Comparison of ENCODE assay signal across 9 cellular contexts in the genomic region with DNA sequence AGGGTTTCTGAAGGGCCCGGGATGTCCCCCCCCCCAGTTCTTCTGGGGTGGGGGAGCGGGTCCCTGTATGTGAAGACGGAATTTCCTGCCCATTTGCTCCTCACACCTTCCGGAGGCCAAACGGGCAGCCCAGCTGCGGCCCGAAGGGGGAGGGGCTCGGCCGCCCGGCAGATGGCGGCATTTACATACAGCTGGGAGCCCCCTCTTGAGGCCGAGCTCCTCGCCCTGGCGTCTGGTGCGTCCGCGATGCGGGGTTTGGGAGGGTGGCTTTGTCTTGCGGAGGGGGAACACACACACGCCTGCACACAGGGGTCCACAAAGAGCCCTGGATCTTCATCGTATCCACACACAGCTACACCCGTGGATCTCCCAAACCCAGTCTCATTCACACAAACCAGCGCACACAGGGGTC. TPM values are rescaled to one million over a fixed set of nuclear protein-coding genes. Genes with fewer than 3 reads are reported as not detected.
DNase-seq lines count a peak whose midpoint lies in the region; ATAC-seq, FAIRE-seq and TF ChIP-seq lines count a peak whose summit lies in the region.
"Had no signal": no experiment of that assay in that cellular context is flagged by ENCODE, and none has a peak within 500 bp of the region (broad histone marks: within the 10 kb centered on the region; RNA-seq: fewer than 3 reads in every experiment).

No MANE protein-coding gene starts in this region.

- no peaks in the 10 kb centered on the region for H3K36me3 Mint-ChIP-seq in activated CD4-positive, alpha-beta memory T cell treated with anti-CD3 and anti-CD28 coated beads, Interleukin-2, amount 10 ng/mL, durations not matched to agents 7 days and 5 days (ENCODE audit: low read depth)
- H3K36me3 Mint-ChIP-seq in stimulated activated effector memory CD8-positive, alpha-beta T cell treated with anti-CD3 and anti-CD28 coated beads, Interleukin-12 subunit alpha, Interleukin-12 subunit beta, amount 100 ng/mL, for 72 hours, result peaks cover 2% of the 10 kb centered on the region

- H3K4me1 ChIP-seq in iPS DF 6.9 (ENCODE audit: control insufficient read depth, insufficient read depth, low read length), result peaks cover 3% of the 10 kb centered on the region; the same call in 1 of the 2 replicates

- H3K9me3 ChIP-seq in iPS DF 6.9 (ENCODE audit: control insufficient read depth, insufficient read depth, low read length), result no peaks in the 10 kb centered on the region; the same call in 1 of the 2 replicates

- WGBS in iPS DF 6.9 (ENCODE audit: insufficient coverage, insufficient read length), result no CpG with 5 or more reads among the region's 23 CpGs

- H3K9me3 Mint-ChIP-seq in activated CD4-positive, alpha-beta memory T cell treated with anti-CD3 and anti-CD28 coated beads, Interleukin-2, amount 10 ng/mL, durations not matched to agents 7 days and 5 days, result no peaks in the 10 kb centered on the region
- H3K9me3 Mint-ChIP-seq in stimulated activated effector memory CD8-positive, alpha-beta T cell treated with anti-CD3 and anti-CD28 coated beads, Interleukin-12 subunit alpha, Interleukin-12 subunit beta, amount 100 ng/mL, for 72 hours, result no peaks in the 10 kb centered on the region

- peaks cover 16% of the 10 kb centered on the region for H3K4me1 Mint-ChIP-seq in activated CD4-positive, alpha-beta memory T cell treated with anti-CD3 and anti-CD28 coated beads, Interleukin-2, amount 10 ng/mL, durations not matched to agents 7 days and 5 days
- H3K4me1 Mint-ChIP-seq in stimulated activated effector memory CD8-positive, alpha-beta T cell treated with anti-CD3 and anti-CD28 coated beads, Interleukin-12 subunit alpha, Interleukin-12 subunit beta, amount 100 ng/mL, for 72 hours, result peaks cover 21% of the 10 kb centered on the region

- peak; percentile 52 for ATAC-seq in stimulated activated effector memory CD8-positive, alpha-beta T cell treated with anti-CD3 and anti-CD28 coated beads, Interleukin-12 subunit alpha, Interleukin-12 subunit beta, amount 100 ng/mL, for 72 hours
- no peak for ATAC-seq in GM21786 (IDR thresholded peaks at IDR 0.05; ENCODE audit: unreplicated experiment)
- ATAC-seq: HCT116 had no signal

- H3K4me3 Mint-ChIP-seq in activated CD4-positive, alpha-beta memory T cell treated with anti-CD3 and anti-CD28 coated beads, Interleukin-2, amount 10 ng/mL, durations not matched to agents 7 days and 5 days, result peak overlapping the region; percentile 2
- H3K4me3 Mint-ChIP-seq in stimulated activated effector memory CD8-positive, alpha-beta T cell treated with anti-CD3 and anti-CD28 coated beads, Interleukin-12 subunit alpha, Interleukin-12 subunit beta, amount 100 ng/mL, for 72 hours, result peak overlapping the region; percentile 48

- CTCF ChIA-PET in activated CD4-positive, alpha-beta memory T cell treated with anti-CD3 and anti-CD28 coated beads, Interleukin-2, amount 10 ng/mL, durations not matched to agents 7 days and 5 days (lab: Charles Lee), result interaction anchor here (0.9 to 3.1 kb wide), 3 partner anchors 27 to 57 kb away, joined by 3 to 10 read pairs (median 6); a partner anchor contains a TSS

- TF ChIP-seq POLR2A in GM12891 (IDR thresholded peaks at IDR 0.05; ENCODE audit: low read depth, low read length), result no peak

- POLR2A ChIA-PET in activated CD4-positive, alpha-beta memory T cell treated with anti-CD3 and anti-CD28 coated beads, Interleukin-2, amount 10 ng/mL, durations not matched to agents 7 days and 5 days (lab: Charles Lee), result interaction anchor here (0.7 to 1.3 kb wide), 2 partner anchors 35 to 52 kb away, joined by 3 read pairs; a partner anchor contains a TSS

- peak; percentile 47 for FAIRE-seq in GM12891 (lab: Jason Lieb, UNC)

- peaks cover 43% of the 10 kb centered on the region for H3K27me3 Mint-ChIP-seq in activated CD4-positive, alpha-beta memory T cell treated with anti-CD3 and anti-CD28 coated beads, Interleukin-2, amount 10 ng/mL, durations not matched to agents 7 days and 5 days

- no peaks in the 10 kb centered on the region for H3K36me3 ChIP-seq in iPS DF 6.9 (ENCODE audit: control insufficient read depth, insufficient read depth, low read length)

- DNase-seq in AG09309 (ENCODE audit: low read depth) (no peak), GM12891 (ENCODE audit: insufficient read length, low spot score) (no peak), NCI-H2171 (lab: John Stamatoyannopoulos, UW) (peak; percentile 70), iPS DF 6.9 (ENCODE audit: low read depth, low spot score) (no peak), NAMALWA (ENCODE audit: low spot score) (no peak)
- DNase-seq in activated CD4-positive, alpha-beta memory T cell treated with anti-CD3 and anti-CD28 coated beads, Interleukin-2, amount 10 ng/mL, durations not matched to agents 7 days and 5 days, result peak; percentile 40
- no peak for DNase-seq in stimulated activated effector memory CD8-positive, alpha-beta T cell treated with anti-CD3 and anti-CD28 coated beads, Interleukin-12 subunit alpha, Interleukin-12 subunit beta, amount 100 ng/mL, for 72 hours (ENCODE audit: low spot score in 2 of 2)

- H3K4me3 ChIP-seq in AG09309 (ENCODE audit: control insufficient read depth, low read depth, low read length) (peak overlapping the region; percentile 5), iPS DF 6.9 (ENCODE audit: low read length) (peak overlapping the region; percentile 64; the same call in 1 of the 2 replicates)

- H3K27ac Mint-ChIP-seq in activated CD4-positive, alpha-beta memory T cell treated with anti-CD3 and anti-CD28 coated beads, Interleukin-2, amount 10 ng/mL, durations not matched to agents 7 days and 5 days, result no peak overlapping the region
- H3K27ac Mint-ChIP-seq in stimulated activated effector memory CD8-positive, alpha-beta T cell treated with anti-CD3 and anti-CD28 coated beads, Interleukin-12 subunit alpha, Interleukin-12 subunit beta, amount 100 ng/mL, for 72 hours, result no peak overlapping the region

- no peak overlapping the region for H3K27ac ChIP-seq in iPS DF 6.9 (ENCODE audit: low read length)

- TF ChIP-seq CTCF in AG09309 (IDR thresholded peaks at IDR 0.05; ENCODE audit: control insufficient read depth, insufficient read depth, low read depth, low read length, missing control alignments), result peak; percentile 44

- H3K27me3 ChIP-seq in iPS DF 6.9 (ENCODE audit: control insufficient read depth, insufficient read depth, low read length), result peaks cover 13% of the 10 kb centered on the region

TF ChIP-seq in GM12891, 5 proteins besides CTCF, POLR2A, EP300 and RAD21:
- peak; percentile 82; the same call in 1 of the 2 replicates for TF ChIP-seq POU2F2 (IDR thresholded peaks at IDR 0.05; ENCODE audit: low read depth, low read length)
- no peak for TF ChIP-seq PAX5 (IDR thresholded peaks at IDR 0.05; ENCODE audit: insufficient read depth, low read length, severe bottlenecking)
- TF ChIP-seq POLR2AphosphoS5 (IDR thresholded peaks at IDR 0.05; ENCODE audit: low read depth, low read length), result no peak
- TF ChIP-seq SPI1 (IDR thresholded peaks at IDR 0.05; ENCODE audit: low read depth, low read length), result no peak
- TF ChIP-seq TAF1 (IDR thresholded peaks at IDR 0.05; ENCODE audit: low read depth, low read length), result no peak

RNA-seq across cellular contexts. Expression of a gene that starts 0.9 kb away (rescaled TPM):
- polyA plus RNA-seq in GM12891 (2012; ENCODE audit: low read depth, missing spikeins), result 0.37 TPM
- total RNA-seq in activated CD4-positive, alpha-beta memory T cell treated with anti-CD3 and anti-CD28 coated beads, Interleukin-2, amount 10 ng/mL, durations not matched to agents 7 days and 5 days, result under 1 TPM; 0.28 to 0.30 TPM

RNA-seq across cellular contexts. Expression of a gene that starts 17.1 kb away (rescaled TPM):
- polyA plus RNA-seq in GM12891 (2012; ENCODE audit: low read depth, missing spikeins), result not detected
- not detected for total RNA-seq in activated CD4-positive, alpha-beta memory T cell treated with anti-CD3 and anti-CD28 coated beads, Interleukin-2, amount 10 ng/mL, durations not matched to agents 7 days and 5 days

RNA-seq across cellular contexts. Expression of a gene that starts 17.2 kb away (rescaled TPM):
- polyA plus RNA-seq in GM12891 (2012; ENCODE audit: low read depth, missing spikeins), result 67.0 TPM
- 10 to 100 TPM; 44.0 to 44.8 TPM for total RNA-seq in activated CD4-positive, alpha-beta memory T cell treated with anti-CD3 and anti-CD28 coated beads, Interleukin-2, amount 10 ng/mL, durations not matched to agents 7 days and 5 days

RNA-seq across cellular contexts. Expression of a gene that starts 34.8 kb away (rescaled TPM):
- polyA plus RNA-seq in GM12891 (2012; ENCODE audit: low read depth, missing spikeins), result 3.4 TPM
- total RNA-seq in activated CD4-positive, alpha-beta memory T cell treated with anti-CD3 and anti-CD28 coated beads, Interleukin-2, amount 10 ng/mL, durations not matched to agents 7 days and 5 days, result 1 to 10 TPM; 4.5 to 4.7 TPM

RNA-seq across cellular contexts. Expression of a gene that starts 42.1 kb away (rescaled TPM):
- 5.2 TPM for polyA plus RNA-seq in GM12891 (2012; ENCODE audit: low read depth, missing spikeins)
- total RNA-seq in activated CD4-positive, alpha-beta memory T cell treated with anti-CD3 and anti-CD28 coated beads, Interleukin-2, amount 10 ng/mL, durations not matched to agents 7 days and 5 days, result 10 to 100 TPM; 14.8 to 15.2 TPM

Comparison
In these comparisons a context has a peak if more than half of its experiments do, and no peak if none do; other contexts are left out.
1. DNase-seq: peak in NCI-H2171 (single experiment) and activated CD4-positive, alpha-beta memory T cell treated with anti-CD3 and anti-CD28 coated beads, Interleukin-2, amount 10 ng/mL, durations not matched to agents 7 days and 5 days (single experiment); none in AG09309 (single experiment), GM12891 (single experiment), iPS DF 6.9 (single experiment), stimulated activated effector memory CD8-positive, alpha-beta T cell treated with anti-CD3 and anti-CD28 coated beads, Interleukin-12 subunit alpha, Interleukin-12 subunit beta, amount 100 ng/mL, for 72 hours (0 of 2) and NAMALWA (single experiment).